Comparison of ENCODE assay signal across 17 cellular contexts in genomic region chrX:145502670-145503069, GRCh38.
DNase-seq lines count a peak whose midpoint lies in the region; ATAC-seq and TF ChIP-seq lines count a peak whose summit lies in the region.
"Had no signal": no experiment of that assay in that cellular context is flagged by ENCODE, and none has a peak within 500 bp of the region (broad histone marks: within the 10 kb centered on the region; RNA-seq: fewer than 3 reads in every experiment).

No MANE protein-coding gene starts in this region.

- peak; percentile 79 for DNase-seq in Karpas-422
- DNase-seq in NCI-H2227 (lab: John Stamatoyannopoulos, UW; ENCODE audit: unreplicated experiment), result peak; percentile 22
- DNase-seq in PC-9, result no peak
- peak; percentile 2 for DNase-seq in mesendoderm
- DNase-seq in A673 (ENCODE audit: low spot score), result no peak
- DNase-seq in CD4-positive, alpha-beta T cell, result no peak
- no peak for DNase-seq in CD8-positive, alpha-beta T cell
- DNase-seq: 8988T; AML-193; Caco-2; Calu3; CD4-positive, alpha-beta memory T cell; DMS79 treated with DMSO at 0.1 percent for 48 hours; GF-D8 had no signal

- no peak overlapping the region for H3K56ac ChIP-seq in mesendoderm (ENCODE audit: low read length)

- H3K18ac ChIP-seq in mesendoderm (ENCODE audit: low read length), result no peak overlapping the region

- no peaks in the 10 kb centered on the region for H3K79me1 ChIP-seq in mesendoderm (ENCODE audit: low read length)

- no TSS peak for BruUV-seq in PC-9 (replicated peaks; lab: Mats Ljungman, UMichigan)
- no TSS peak for BruUV-seq in A673 (replicated peaks; lab: Mats Ljungman, UMichigan)

- intact Hi-C loops in PC-9 (cut with micrococcal nuclease; ENCODE audit: unreplicated experiment), result no loop called here
- intact Hi-C loops in A673 (cut with micrococcal nuclease; ENCODE audit: unreplicated experiment), result no loop called here
- intact Hi-C loops in CD4-positive, alpha-beta T cell (cut with DNase I, micrococcal nuclease), result no loop called here
- intact Hi-C loops in CD8-positive, alpha-beta T cell (cut with DNase I, micrococcal nuclease), result no loop called here

- H3K4ac ChIP-seq in mesendoderm (ENCODE audit: low read depth, low read length), result no peak overlapping the region

- H3K4me1 ChIP-seq in Karpas-422 (ENCODE audit: low read length) (peaks cover 44% of the 10 kb centered on the region), PC-9 (replicated peaks; ENCODE audit: insufficient read depth) (no peaks in the 10 kb centered on the region), mesendoderm (ENCODE audit: control insufficient read depth, low read depth, low read length) (no peaks in the 10 kb centered on the region), A673 (ENCODE audit: insufficient read depth, low read length, poor library complexity, severe bottlenecking) (no peaks in the 10 kb centered on the region)
- H3K4me1 ChIP-seq in CD8-positive, alpha-beta T cell (ENCODE audit: insufficient read depth, low read length), result no peaks in the 10 kb centered on the region
- H3K4me1 ChIP-seq: BLaER1 treated with 17β-estradiol and CSF1 and Interleukin-3, amounts not matched to agents 10 nM and 100 nM; Caco-2 had no signal

- no peaks in the 10 kb centered on the region for H3K9me2 ChIP-seq in Karpas-422 (replicated peaks; ENCODE audit: insufficient read depth, low read length)
- no peaks in the 10 kb centered on the region for H3K9me2 ChIP-seq in PC-9 (ENCODE audit: insufficient read depth)

- H3K9ac ChIP-seq in Karpas-422 (ENCODE audit: low read length), result peak overlapping the region; percentile 67
- H3K9ac ChIP-seq in mesendoderm (ENCODE audit: low read length), result no peak overlapping the region
- H3K9ac ChIP-seq: BLaER1 treated with 17β-estradiol and CSF1 and Interleukin-3, amounts not matched to agents 10 nM and 100 nM had no signal

- no peak overlapping the region for H2BK15ac ChIP-seq in mesendoderm (replicated peaks; ENCODE audit: low read depth)

- no peak overlapping the region for H4K8ac ChIP-seq in mesendoderm (ENCODE audit: low read depth, low read length)

- H4K20me1 ChIP-seq in Karpas-422 (ENCODE audit: insufficient read depth, low read depth, low read length) (no peaks in the 10 kb centered on the region), PC-9 (ENCODE audit: insufficient read depth) (no peaks in the 10 kb centered on the region)
- H4K20me1 ChIP-seq: BLaER1 treated with 17β-estradiol and CSF1 and Interleukin-3, amounts not matched to agents 10 nM and 100 nM had no signal

- H3K79me2 ChIP-seq in Karpas-422 (ENCODE audit: low read length) (no peaks in the 10 kb centered on the region), PC-9 (ENCODE audit: low read depth) (no peaks in the 10 kb centered on the region), mesendoderm (ENCODE audit: control insufficient read depth, insufficient read depth, low read length) (no peaks in the 10 kb centered on the region)

- H4K5ac ChIP-seq in mesendoderm (ENCODE audit: low read length), result no peak overlapping the region

- H2BK120ac ChIP-seq in mesendoderm (ENCODE audit: low read depth, low read length), result no peak overlapping the region

- no peak overlapping the region for H3K23ac ChIP-seq in mesendoderm (ENCODE audit: low read length)

- H3K27ac Mint-ChIP-seq in CD4-positive, alpha-beta T cell, result no peak overlapping the region
- H3K27ac Mint-ChIP-seq in CD8-positive, alpha-beta T cell, result no peak overlapping the region
- H3K27ac Mint-ChIP-seq: B cell; CD4-positive, alpha-beta memory T cell had no signal

- peaks cover 6% of the 10 kb centered on the region for H3K9me3 Mint-ChIP-seq in CD4-positive, alpha-beta T cell
- peaks cover 5% of the 10 kb centered on the region for H3K9me3 Mint-ChIP-seq in CD8-positive, alpha-beta T cell

- H2AFZ ChIP-seq in Karpas-422 (ENCODE audit: low read length) (peak overlapping the region; percentile 23; the same call in 1 of the 2 replicates), PC-9 (peak overlapping the region; percentile 13; the same call in 1 of the 2 replicates)

- no peaks in the 10 kb centered on the region for H3K36me3 ChIP-seq in Karpas-422 (ENCODE audit: insufficient read depth, low read length)
- no peaks in the 10 kb centered on the region for H3K36me3 ChIP-seq in PC-9 (ENCODE audit: low read depth)
- no peaks in the 10 kb centered on the region for H3K36me3 ChIP-seq in mesendoderm (ENCODE audit: control insufficient read depth, insufficient read depth, low read length)
- no peaks in the 10 kb centered on the region for H3K36me3 ChIP-seq in A673 (ENCODE audit: insufficient read depth, low read length, poor library complexity, severe bottlenecking)
- H3K36me3 ChIP-seq in CD8-positive, alpha-beta T cell (ENCODE audit: insufficient read depth, low read length), result no peaks in the 10 kb centered on the region
- H3K36me3 ChIP-seq: BLaER1 treated with 17β-estradiol and CSF1 and Interleukin-3, amounts not matched to agents 10 nM and 100 nM had no signal

- no peak for ATAC-seq in CD4-positive, alpha-beta T cell (ENCODE audit: poor library complexity)
- ATAC-seq in CD8-positive, alpha-beta T cell, result no peak

- H3K36me3 Mint-ChIP-seq in CD4-positive, alpha-beta T cell (ENCODE audit: low read depth), result no peaks in the 10 kb centered on the region
- H3K36me3 Mint-ChIP-seq in CD8-positive, alpha-beta T cell, result no peaks in the 10 kb centered on the region
- H3K36me3 Mint-ChIP-seq: CD4-positive, alpha-beta memory T cell had no signal

- no peaks in the 10 kb centered on the region for H3K4me1 Mint-ChIP-seq in CD4-positive, alpha-beta T cell (ENCODE audit: low read depth)
- no peaks in the 10 kb centered on the region for H3K4me1 Mint-ChIP-seq in CD8-positive, alpha-beta T cell (ENCODE audit: low read depth)
- H3K4me1 Mint-ChIP-seq: B cell; CD4-positive, alpha-beta memory T cell had no signal

- H2AK5ac ChIP-seq in mesendoderm (ENCODE audit: low read length), result no peak overlapping the region

- H2BK5ac ChIP-seq in mesendoderm (ENCODE audit: low read length), result no peak overlapping the region

- no CpG with 5 or more reads among the region's 4 CpGs for WGBS in mesendoderm (ENCODE audit: extremely low coverage, insufficient coverage, low lambda C conversion rate)

- H3K4me3 ChIP-seq in Karpas-422 (ENCODE audit: low read length) (peak overlapping the region; percentile 47; the same call in 1 of the 2 replicates), PC-9 (no peak overlapping the region), mesendoderm (ENCODE audit: low read length) (no peak overlapping the region), A673 (ENCODE audit: low read depth, low read length, poor library complexity, severe bottlenecking) (no peak overlapping the region)
- no peak overlapping the region for H3K4me3 ChIP-seq in CD8-positive, alpha-beta T cell (ENCODE audit: low read depth, low read length)
- H3K4me3 ChIP-seq: BLaER1 treated with 17β-estradiol and CSF1 and Interleukin-3, amounts not matched to agents 10 nM and 100 nM had no signal

- H3K27me3 ChIP-seq in Karpas-422 (ENCODE audit: low read length) (no peaks in the 10 kb centered on the region), PC-9 (ENCODE audit: insufficient read depth, low read depth) (no peaks in the 10 kb centered on the region), mesendoderm (ENCODE audit: insufficient read depth, low read length, poor library complexity) (no peaks in the 10 kb centered on the region), A673 (replicated peaks; ENCODE audit: insufficient read depth, low read depth, low read length, poor library complexity) (no peaks in the 10 kb centered on the region)
- H3K27me3 ChIP-seq in CD4-positive, alpha-beta T cell (ENCODE audit: control insufficient read depth, insufficient read depth, low read length), result no peaks in the 10 kb centered on the region
- H3K27me3 ChIP-seq in CD8-positive, alpha-beta T cell (ENCODE audit: insufficient read depth, low read length), result no peaks in the 10 kb centered on the region

- TF ChIP-seq CTCF in PC-9 (conservative IDR thresholded peaks at IDR 0.05), result no peak
- no peak for TF ChIP-seq CTCF in A673 (conservative IDR thresholded peaks at IDR 0.05; ENCODE audit: low read depth, low read length)
- TF ChIP-seq CTCF in CD4-positive, alpha-beta T cell (IDR thresholded peaks at IDR 0.05), result no peak
- no peak for TF ChIP-seq CTCF in CD8-positive, alpha-beta T cell (IDR thresholded peaks at IDR 0.05)

- no peaks in the 10 kb centered on the region for H3K9me3 ChIP-seq in Karpas-422 (ENCODE audit: low read length)
- H3K9me3 ChIP-seq in PC-9 (ENCODE audit: insufficient read depth, low read depth), result no peaks in the 10 kb centered on the region
- peaks cover 20% of the 10 kb centered on the region for H3K9me3 ChIP-seq in A673 (ENCODE audit: low read depth, low read length, poor library complexity, severe bottlenecking)
- H3K9me3 ChIP-seq in CD4-positive, alpha-beta T cell (ENCODE audit: control insufficient read depth, low read length), result no peaks in the 10 kb centered on the region
- no peaks in the 10 kb centered on the region for H3K9me3 ChIP-seq in CD8-positive, alpha-beta T cell (ENCODE audit: low read length)
- H3K9me3 ChIP-seq: BLaER1 treated with 17β-estradiol and CSF1 and Interleukin-3, amounts not matched to agents 10 nM and 100 nM; Caco-2 had no signal

- POLR2A ChIA-PET in PC-9 (lab: Charles Lee; ENCODE audit: unreplicated experiment) (no interaction called here), A673 (lab: Charles Lee; ENCODE audit: low non-redundant PET) (no interaction called here)
- POLR2A ChIA-PET in CD4-positive, alpha-beta T cell (lab: Charles Lee), result no interaction called here
- POLR2A ChIA-PET in CD8-positive, alpha-beta T cell (lab: Charles Lee), result no interaction called here

- H3F3A ChIP-seq in PC-9 (ENCODE audit: insufficient read depth, low read depth), result no peaks in the 10 kb centered on the region

- no peak overlapping the region for H3K4me3 Mint-ChIP-seq in CD4-positive, alpha-beta T cell
- H3K4me3 Mint-ChIP-seq in CD8-positive, alpha-beta T cell, result no peak overlapping the region
- H3K4me3 Mint-ChIP-seq: B cell; CD4-positive, alpha-beta memory T cell had no signal

- CTCF ChIA-PET in PC-9 (lab: Charles Lee), result interaction anchor here (0.6 kb wide), 1 partner anchor 1771 kb away, joined by 3 read pairs; no protein-coding TSS in a partner anchor
- CTCF ChIA-PET in A673 (lab: Charles Lee), result no interaction called here
- CTCF ChIA-PET in CD4-positive, alpha-beta T cell (lab: Charles Lee), result no interaction called here
- CTCF ChIA-PET in CD8-positive, alpha-beta T cell (lab: Charles Lee), result interaction anchor here (0.8 kb wide), 1 partner anchor 22 kb away, joined by 3 read pairs; no protein-coding TSS in a partner anchor

- H3K27me3 Mint-ChIP-seq in CD4-positive, alpha-beta T cell, result no peaks in the 10 kb centered on the region
- no peaks in the 10 kb centered on the region for H3K27me3 Mint-ChIP-seq in CD8-positive, alpha-beta T cell (ENCODE audit: low read depth)
- H3K27me3 Mint-ChIP-seq: B cell; CD4-positive, alpha-beta memory T cell had no signal

- H3K4me2 ChIP-seq in Karpas-422 (ENCODE audit: low read depth, low read length, poor library complexity, severe bottlenecking) (peak overlapping the region; percentile 72), PC-9 (no peak overlapping the region), mesendoderm (ENCODE audit: low read length) (no peak overlapping the region)
- H3K4me2 ChIP-seq: BLaER1 treated with 17β-estradiol and CSF1 and Interleukin-3, amounts not matched to agents 10 nM and 100 nM had no signal

- H3K27ac ChIP-seq in Karpas-422 (ENCODE audit: low read length) (peak overlapping the region; percentile 96), PC-9 (no peak overlapping the region), mesendoderm (ENCODE audit: low read depth, low read length) (no peak overlapping the region), A673 (ENCODE audit: low read depth, low read length, poor library complexity, severe bottlenecking) (no peak overlapping the region)
- no peak overlapping the region for H3K27ac ChIP-seq in CD4-positive, alpha-beta T cell (ENCODE audit: low read depth, low read length)
- H3K27ac ChIP-seq in CD8-positive, alpha-beta T cell (ENCODE audit: low read depth, low read length), result no peak overlapping the region
- H3K27ac ChIP-seq: BLaER1 treated with 17β-estradiol and CSF1 and Interleukin-3, amounts not matched to agents 10 nM and 100 nM; C4-2B had no signal

Comparison
In these comparisons a context has a peak if more than half of its experiments do, and no peak if none do; other contexts are left out.
1. DNase-seq: peak in Karpas-422 (single experiment), NCI-H2227 (single experiment) and mesendoderm (single experiment); none in PC-9 (0 of 2), A673 (single experiment), CD4-positive, alpha-beta T cell (0 of 10) and CD8-positive, alpha-beta T cell (0 of 7).
2. CTCF ChIA-PET loops: an anchor here in PC-9 (0.6 kb wide) and CD8-positive, alpha-beta T cell (0.8 kb wide); none called in A673 and CD4-positive, alpha-beta T cell.